ENCODE assay signal across 2 cellular contexts in the genomic region with DNA sequence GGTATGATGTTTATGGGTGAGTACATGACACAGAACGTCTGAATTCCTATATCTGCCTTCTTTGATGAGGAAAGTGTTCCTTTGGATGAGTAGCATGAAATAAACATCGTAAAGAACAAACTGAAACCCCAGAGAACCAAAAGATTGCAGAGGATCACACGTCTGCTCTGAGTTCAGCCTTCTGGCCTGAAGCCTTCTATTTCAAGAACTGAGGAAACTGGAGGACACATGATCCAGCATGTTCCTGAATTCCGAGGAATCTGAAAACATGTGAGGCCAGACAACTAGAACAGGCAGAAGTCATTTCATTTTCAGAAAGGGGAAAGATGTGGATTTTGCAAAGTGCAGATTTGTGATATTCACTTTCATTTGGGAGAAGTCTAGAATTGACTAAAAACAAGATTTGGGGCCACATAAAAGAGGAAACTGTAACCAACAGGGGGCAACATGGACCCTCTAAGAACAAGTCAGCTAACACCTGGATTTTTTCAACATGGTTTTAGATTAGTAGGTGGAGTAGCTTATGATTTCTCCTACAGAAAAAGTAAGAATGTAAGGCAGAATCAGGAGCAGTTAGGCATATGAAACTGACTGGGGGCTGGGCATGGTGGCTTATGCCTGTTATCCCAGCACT.
TF ChIP-seq lines count a peak whose summit lies in the region.

No MANE protein-coding gene starts in this region.

TF ChIP-seq in HCT116, 20 proteins besides CTCF, POLR2A, EP300 and RAD21:
- TF ChIP-seq, protein P1, sequence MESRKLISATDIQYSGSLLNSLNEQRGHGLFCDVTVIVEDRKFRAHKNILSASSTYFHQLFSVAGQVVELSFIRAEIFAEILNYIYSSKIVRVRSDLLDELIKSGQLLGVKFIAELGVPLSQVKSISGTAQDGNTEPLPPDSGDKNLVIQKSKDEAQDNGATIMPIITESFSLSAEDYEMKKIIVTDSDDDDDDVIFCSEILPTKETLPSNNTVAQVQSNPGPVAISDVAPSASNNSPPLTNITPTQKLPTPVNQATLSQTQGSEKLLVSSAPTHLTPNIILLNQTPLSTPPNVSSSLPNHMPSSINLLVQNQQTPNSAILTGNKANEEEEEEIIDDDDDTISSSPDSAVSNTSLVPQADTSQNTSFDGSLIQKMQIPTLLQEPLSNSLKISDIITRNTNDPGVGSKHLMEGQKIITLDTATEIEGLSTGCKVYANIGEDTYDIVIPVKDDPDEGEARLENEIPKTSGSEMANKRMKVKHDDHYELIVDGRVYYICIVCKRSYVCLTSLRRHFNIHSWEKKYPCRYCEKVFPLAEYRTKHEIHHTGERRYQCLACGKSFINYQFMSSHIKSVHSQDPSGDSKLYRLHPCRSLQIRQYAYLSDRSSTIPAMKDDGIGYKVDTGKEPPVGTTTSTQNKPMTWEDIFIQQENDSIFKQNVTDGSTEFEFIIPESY (IDR thresholded peaks at IDR 0.05; ENCODE audit: extremely low read depth, insufficient replicate concordance, low read length): no peak
- TF ChIP-seq, protein P2, sequence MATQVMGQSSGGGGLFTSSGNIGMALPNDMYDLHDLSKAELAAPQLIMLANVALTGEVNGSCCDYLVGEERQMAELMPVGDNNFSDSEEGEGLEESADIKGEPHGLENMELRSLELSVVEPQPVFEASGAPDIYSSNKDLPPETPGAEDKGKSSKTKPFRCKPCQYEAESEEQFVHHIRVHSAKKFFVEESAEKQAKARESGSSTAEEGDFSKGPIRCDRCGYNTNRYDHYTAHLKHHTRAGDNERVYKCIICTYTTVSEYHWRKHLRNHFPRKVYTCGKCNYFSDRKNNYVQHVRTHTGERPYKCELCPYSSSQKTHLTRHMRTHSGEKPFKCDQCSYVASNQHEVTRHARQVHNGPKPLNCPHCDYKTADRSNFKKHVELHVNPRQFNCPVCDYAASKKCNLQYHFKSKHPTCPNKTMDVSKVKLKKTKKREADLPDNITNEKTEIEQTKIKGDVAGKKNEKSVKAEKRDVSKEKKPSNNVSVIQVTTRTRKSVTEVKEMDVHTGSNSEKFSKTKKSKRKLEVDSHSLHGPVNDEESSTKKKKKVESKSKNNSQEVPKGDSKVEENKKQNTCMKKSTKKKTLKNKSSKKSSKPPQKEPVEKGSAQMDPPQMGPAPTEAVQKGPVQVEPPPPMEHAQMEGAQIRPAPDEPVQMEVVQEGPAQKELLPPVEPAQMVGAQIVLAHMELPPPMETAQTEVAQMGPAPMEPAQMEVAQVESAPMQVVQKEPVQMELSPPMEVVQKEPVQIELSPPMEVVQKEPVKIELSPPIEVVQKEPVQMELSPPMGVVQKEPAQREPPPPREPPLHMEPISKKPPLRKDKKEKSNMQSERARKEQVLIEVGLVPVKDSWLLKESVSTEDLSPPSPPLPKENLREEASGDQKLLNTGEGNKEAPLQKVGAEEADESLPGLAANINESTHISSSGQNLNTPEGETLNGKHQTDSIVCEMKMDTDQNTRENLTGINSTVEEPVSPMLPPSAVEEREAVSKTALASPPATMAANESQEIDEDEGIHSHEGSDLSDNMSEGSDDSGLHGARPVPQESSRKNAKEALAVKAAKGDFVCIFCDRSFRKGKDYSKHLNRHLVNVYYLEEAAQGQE (IDR thresholded peaks at IDR 0.05; ENCODE audit: low read depth): no peak
- TF ChIP-seq, protein P3, sequence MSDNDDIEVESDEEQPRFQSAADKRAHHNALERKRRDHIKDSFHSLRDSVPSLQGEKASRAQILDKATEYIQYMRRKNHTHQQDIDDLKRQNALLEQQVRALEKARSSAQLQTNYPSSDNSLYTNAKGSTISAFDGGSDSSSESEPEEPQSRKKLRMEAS (IDR thresholded peaks at IDR 0.05): no peak
- TF ChIP-seq SP1 (IDR thresholded peaks at IDR 0.05; ENCODE audit: low read depth): no peak
- TF ChIP-seq POLR2AphosphoS5 (IDR thresholded peaks at IDR 0.05; ENCODE audit: low read depth, low read length): no peak
- no peak for TF ChIP-seq SRF (IDR thresholded peaks at IDR 0.05; ENCODE audit: low read depth)
- no peak for TF ChIP-seq YY1 (IDR thresholded peaks at IDR 0.05; ENCODE audit: extremely low read depth, insufficient replicate concordance, low read depth, low read length)
- no peak for TF ChIP-seq SIN3A (IDR thresholded peaks at IDR 0.05; ENCODE audit: low read depth)

TF ChIP-seq in K562, 482 proteins besides CTCF, POLR2A, EP300 and RAD21:
- TF ChIP-seq HDAC2 (IDR thresholded peaks at IDR 0.05) (no peak), PYGO2 (tag; IDR thresholded peaks at IDR 0.05) (no peak), MAFF (IDR thresholded peaks at IDR 0.05; ENCODE audit: low read length) (no peak), RUNX1 (IDR thresholded peaks at IDR 0.05; ENCODE audit: low read depth) (no peak), SAFB2 (IDR thresholded peaks at IDR 0.05; ENCODE audit: borderline replicate concordance, low read depth, low read length, severe bottlenecking) (no peak), MYBL2 (IDR thresholded peaks at IDR 0.05; ENCODE audit: low read depth) (no peak), MYBL2 (CRISPR knock-in tag; IDR thresholded peaks at IDR 0.05; ENCODE audit: borderline replicate concordance) (no peak), PML (IDR thresholded peaks at IDR 0.05; ENCODE audit: low read length) (no peak), RFX1 (IDR thresholded peaks at IDR 0.05) (no peak), SRF (CRISPR knock-in tag; IDR thresholded peaks at IDR 0.05) (no peak), ZNF766 (CRISPR knock-in tag; conservative IDR thresholded peaks at IDR 0.05) (no peak), ARHGAP35 (IDR thresholded peaks at IDR 0.05; ENCODE audit: partially characterized antibody) (no peak), CBX1 (IDR thresholded peaks at IDR 0.05; ENCODE audit: low read depth) (no peak), SLC30A9 (CRISPR knock-in tag; IDR thresholded peaks at IDR 0.05) (no peak)
- TF ChIP-seq, protein P4, sequence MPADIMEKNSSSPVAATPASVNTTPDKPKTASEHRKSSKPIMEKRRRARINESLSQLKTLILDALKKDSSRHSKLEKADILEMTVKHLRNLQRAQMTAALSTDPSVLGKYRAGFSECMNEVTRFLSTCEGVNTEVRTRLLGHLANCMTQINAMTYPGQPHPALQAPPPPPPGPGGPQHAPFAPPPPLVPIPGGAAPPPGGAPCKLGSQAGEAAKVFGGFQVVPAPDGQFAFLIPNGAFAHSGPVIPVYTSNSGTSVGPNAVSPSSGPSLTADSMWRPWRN (IDR thresholded peaks at IDR 0.05; ENCODE audit: low read depth): no peak
- TF ChIP-seq, protein P5, sequence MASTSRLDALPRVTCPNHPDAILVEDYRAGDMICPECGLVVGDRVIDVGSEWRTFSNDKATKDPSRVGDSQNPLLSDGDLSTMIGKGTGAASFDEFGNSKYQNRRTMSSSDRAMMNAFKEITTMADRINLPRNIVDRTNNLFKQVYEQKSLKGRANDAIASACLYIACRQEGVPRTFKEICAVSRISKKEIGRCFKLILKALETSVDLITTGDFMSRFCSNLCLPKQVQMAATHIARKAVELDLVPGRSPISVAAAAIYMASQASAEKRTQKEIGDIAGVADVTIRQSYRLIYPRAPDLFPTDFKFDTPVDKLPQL (IDR thresholded peaks at IDR 0.05; ENCODE audit: extremely low read depth, insufficient read length): no peak
